1 cellular context compared by ENCODE assay signal in genomic region chr6:75196051-75196743, GRCh38.
A peak's percentile ranks its signal among the peaks of the same experiment; 100 is the strongest.
TF ChIP-seq lines count a peak whose summit lies in the region.

No MANE protein-coding gene starts in this region.

TF ChIP-seq in IMR-90, 13 proteins besides CTCF, POLR2A, EP300 and RAD21:
- TF ChIP-seq ELK1 (IDR thresholded peaks at IDR 0.05; ENCODE audit: borderline replicate concordance, low read depth, low read length) (no peak), RFX5 (IDR thresholded peaks at IDR 0.05; ENCODE audit: low read depth, low read length) (no peak), MAZ (IDR thresholded peaks at IDR 0.05; ENCODE audit: borderline replicate concordance, low read depth, low read length) (no peak), CEBPB (IDR thresholded peaks at IDR 0.05; ENCODE audit: low read depth, low read length) (peak; percentile 10; the same call in 1 of the 2 replicates), FOS (IDR thresholded peaks at IDR 0.05; ENCODE audit: low read depth, low read length) (no peak; the same call in 1 of the 2 replicates), USF2 (IDR thresholded peaks at IDR 0.05; ENCODE audit: low read depth, low read length) (no peak), NFE2L2 (IDR thresholded peaks at IDR 0.05; ENCODE audit: low read depth, low read length) (no peak), MXI1 (IDR thresholded peaks at IDR 0.05; ENCODE audit: borderline replicate concordance, low read depth, low read length) (no peak), CHD1 (IDR thresholded peaks at IDR 0.05; ENCODE audit: low read depth, low read length) (no peak), BHLHE40 (IDR thresholded peaks at IDR 0.05; ENCODE audit: low read depth, low read length) (no peak), SMC3 (IDR thresholded peaks at IDR 0.05; ENCODE audit: low read depth, low read length) (no peak), RCOR1 (IDR thresholded peaks at IDR 0.05; ENCODE audit: insufficient replicate concordance, low read length) (peak; percentile 29), MAFK (IDR thresholded peaks at IDR 0.05; ENCODE audit: low read depth, low read length) (no peak)
